In genomic region chr17:77854083-77854758, GRCh38 we compare ENCODE assay signal across 19 cellular contexts.
"Had no signal": no experiment of that assay in that cellular context is flagged by ENCODE, and none has a peak within 500 bp of the region (broad histone marks: within the 10 kb centered on the region; RNA-seq: fewer than 3 reads in every experiment).

No MANE protein-coding gene starts in this region.

- DNase-seq: caudate nucleus; cortex of kidney; effector memory CD4-positive, alpha-beta T cell; foreskin keratinocyte; head of caudate nucleus; kidney glomerular epithelial cell; natural killer cell; nucleus accumbens; ovary; right cardiac atrium; small intestine; stimulated activated CD4-positive, alpha-beta T cell treated with anti-CD3 and anti-CD28 coated beads, Interleukin-2, amount 100 ng/mL, for 48 hours; stimulated activated naive CD8-positive, alpha-beta T cell treated with anti-CD3 and anti-CD28 coated beads, Interleukin-15, Interleukin-2, amounts not matched to agents 100 U/mL and 50 U/mL, for 24 hours; tibial artery; upper lobe of left lung had no signal

- H3K9me3 ChIP-seq: ovary, suprapubic skin, tibial artery, upper lobe of left lung, vagina had no signal

- H3K4me3 ChIP-seq: hepatocyte, ovary, suprapubic skin, tibial artery, upper lobe of left lung, vagina had no signal

- H3K27me3 ChIP-seq: hepatocyte, ovary, upper lobe of left lung, vagina had no signal

- H3K36me3 ChIP-seq: ovary, suprapubic skin, tibial artery, upper lobe of left lung, vagina had no signal

- H3K4me1 ChIP-seq: foreskin keratinocyte, suprapubic skin, upper lobe of left lung had no signal

- H3K4me2 ChIP-seq: hepatocyte had no signal

- H3K27ac ChIP-seq: foreskin keratinocyte, hepatocyte, ovary, suprapubic skin, tibial artery, upper lobe of left lung, vagina had no signal

- ATAC-seq: foreskin keratinocyte; left lobe of liver; right cardiac atrium; stimulated activated naive CD8-positive, alpha-beta T cell treated with anti-CD3 and anti-CD28 coated beads, Interleukin-15, Interleukin-2, amounts not matched to agents 100 U/mL and 50 U/mL, for 24 hours had no signal
